Comparison of ENCODE assay signal across 8 cellular contexts in genomic region chr11:18526130-18526520, GRCh38. TPM values are rescaled to one million over a fixed set of nuclear protein-coding genes. Genes with fewer than 3 reads are reported as not detected.
A peak's percentile ranks its signal among the peaks of the same experiment; 100 is the strongest.
DNase-seq lines count a peak whose midpoint lies in the region.

No MANE protein-coding gene starts in this region.

- peak overlapping the region; percentile 98 for H3K27ac Mint-ChIP-seq in activated T-helper 2 cell treated with anti-CD3 and anti-CD28 coated beads, Interferon-gamma antibody, Interleukin-2, Interleukin-4, amounts not matched to agents 10 μg/mL and 5 μg/mL and 100 μg/mL, durations not matched to agents 14 hours and 24 hours and 36 hours

- H3K27ac ChIP-seq in iPS-20b (ENCODE audit: low read length): peak overlapping the region; percentile 35
- H3K27ac ChIP-seq in subcutaneous abdominal adipose tissue (ENCODE audit: low read depth, low read length): peak overlapping the region; percentile 89

- no peaks in the 10 kb centered on the region for H3K27me3 Mint-ChIP-seq in activated T-helper 2 cell treated with anti-CD3 and anti-CD28 coated beads, Interferon-gamma antibody, Interleukin-2, Interleukin-4, amounts not matched to agents 10 μg/mL and 5 μg/mL and 100 μg/mL, durations not matched to agents 14 hours and 24 hours and 36 hours (ENCODE audit: low read depth)

- H3K4me1 ChIP-seq in iPS-20b (ENCODE audit: insufficient read depth, low read length) (no peaks in the 10 kb centered on the region), subcutaneous abdominal adipose tissue (ENCODE audit: control insufficient read depth in 5 of 5, insufficient read depth in 5 of 5, low read length in 5 of 5) (peaks cover 2 to 33% (median 25%) of the 10 kb centered on the region in 5 donors)

- peak overlapping the region; percentile 97 for H3K4me3 Mint-ChIP-seq in activated T-helper 2 cell treated with anti-CD3 and anti-CD28 coated beads, Interferon-gamma antibody, Interleukin-2, Interleukin-4, amounts not matched to agents 10 μg/mL and 5 μg/mL and 100 μg/mL, durations not matched to agents 14 hours and 24 hours and 36 hours (ENCODE audit: low read depth)

- H3K9me3 ChIP-seq in iPS-20b (ENCODE audit: insufficient read depth, low read depth, low read length) (no peaks in the 10 kb centered on the region), subcutaneous abdominal adipose tissue (ENCODE audit: control insufficient read depth in 5 of 5, low read length in 5 of 5) (no peaks in the 10 kb centered on the region)

- peaks cover 27% of the 10 kb centered on the region for H3K4me1 Mint-ChIP-seq in activated T-helper 2 cell treated with anti-CD3 and anti-CD28 coated beads, Interferon-gamma antibody, Interleukin-2, Interleukin-4, amounts not matched to agents 10 μg/mL and 5 μg/mL and 100 μg/mL, durations not matched to agents 14 hours and 24 hours and 36 hours (ENCODE audit: low read depth)

- peak overlapping the region; percentile 95 for H3K4me3 ChIP-seq in iPS-20b (ENCODE audit: low read length)
- H3K4me3 ChIP-seq in subcutaneous abdominal adipose tissue (ENCODE audit: low read depth in 1 of 5, low read length in 5 of 5): peak overlapping the region; percentile 77 to 99 (median 95)

- H3K36me3 ChIP-seq in iPS-20b (ENCODE audit: insufficient read depth, low read depth, low read length) (0 out of 2 replicates have a peak, but pooled peaks cover 8% of the 10 kb centered on the region), subcutaneous abdominal adipose tissue (ENCODE audit: control insufficient read depth in 5 of 5, insufficient read depth in 5 of 5, low read length in 5 of 5) (peaks cover 0 to 4% (median 0%) of the 10 kb centered on the region in 5 donors)

- H3K9ac ChIP-seq in iPS-20b (ENCODE audit: low read depth, low read length): peak overlapping the region; percentile 97
- H3K9ac ChIP-seq in subcutaneous abdominal adipose tissue (ENCODE audit: low read length in 5 of 5): peak overlapping the region; percentile 63 to 99 (median 96)

- peak; percentile 20 for DNase-seq in SKM-1 treated with dmso at 0.1 percent for 144 hours (lab: John Stamatoyannopoulos, UW; ENCODE audit: unreplicated experiment)
- no peak for DNase-seq in SKM-1 (lab: John Stamatoyannopoulos, UW; ENCODE audit: unreplicated experiment)
- DNase-seq in activated T-helper 2 cell treated with anti-CD3 and anti-CD28 coated beads, Interferon-gamma antibody, Interleukin-2, Interleukin-4, amounts not matched to agents 10 μg/mL and 5 μg/mL and 100 μg/mL, durations not matched to agents 14 hours and 24 hours and 36 hours (ENCODE audit: low spot score): no peak
- DNase-seq in amniotic stem cell (lab: John Stamatoyannopoulos, UW): no peak
- DNase-seq in HuH-7.5 (ENCODE audit: low spot score): no peak
- no peak for DNase-seq in NCI-H128 (lab: John Stamatoyannopoulos, UW; ENCODE audit: unreplicated experiment)

- no peaks in the 10 kb centered on the region for H3K27me3 ChIP-seq in iPS-20b (ENCODE audit: insufficient read depth, low read length)
- H3K27me3 ChIP-seq in subcutaneous abdominal adipose tissue (ENCODE audit: control insufficient read depth in 5 of 5, insufficient read depth in 4 of 5, low read length in 5 of 5): no peaks in the 10 kb centered on the region

- no peaks in the 10 kb centered on the region for H3K9me3 Mint-ChIP-seq in activated T-helper 2 cell treated with anti-CD3 and anti-CD28 coated beads, Interferon-gamma antibody, Interleukin-2, Interleukin-4, amounts not matched to agents 10 μg/mL and 5 μg/mL and 100 μg/mL, durations not matched to agents 14 hours and 24 hours and 36 hours

- intact Hi-C loops in activated T-helper 2 cell treated with anti-CD3 and anti-CD28 coated beads, Interferon-gamma antibody, Interleukin-2, Interleukin-4, amounts not matched to agents 10 μg/mL and 5 μg/mL and 100 μg/mL, durations not matched to agents 14 hours and 24 hours and 36 hours (cut with micrococcal nuclease): loop anchor here (1.0 to 10.0 kb wide), 11 partner anchors 62 to 511 kb away; partner anchors contain the start of genes GTF2H1, HPS5, LDHA and SERGEF

- peaks cover 21% of the 10 kb centered on the region for H3K36me3 Mint-ChIP-seq in activated T-helper 2 cell treated with anti-CD3 and anti-CD28 coated beads, Interferon-gamma antibody, Interleukin-2, Interleukin-4, amounts not matched to agents 10 μg/mL and 5 μg/mL and 100 μg/mL, durations not matched to agents 14 hours and 24 hours and 36 hours (ENCODE audit: low read depth)

RNA-seq across cellular contexts. Expression of gene TSG101, which starts 0.6 kb away (rescaled TPM):
- 49.5 and 53.3 TPM in 2 replicates for total RNA-seq in activated T-helper 2 cell treated with anti-CD3 and anti-CD28 coated beads, Interferon-gamma antibody, Interleukin-2, Interleukin-4, amounts not matched to agents 10 μg/mL and 5 μg/mL and 100 μg/mL, durations not matched to agents 14 hours and 24 hours and 36 hours
